ENCODE assay signal across 17 cellular contexts in the genomic region with DNA sequence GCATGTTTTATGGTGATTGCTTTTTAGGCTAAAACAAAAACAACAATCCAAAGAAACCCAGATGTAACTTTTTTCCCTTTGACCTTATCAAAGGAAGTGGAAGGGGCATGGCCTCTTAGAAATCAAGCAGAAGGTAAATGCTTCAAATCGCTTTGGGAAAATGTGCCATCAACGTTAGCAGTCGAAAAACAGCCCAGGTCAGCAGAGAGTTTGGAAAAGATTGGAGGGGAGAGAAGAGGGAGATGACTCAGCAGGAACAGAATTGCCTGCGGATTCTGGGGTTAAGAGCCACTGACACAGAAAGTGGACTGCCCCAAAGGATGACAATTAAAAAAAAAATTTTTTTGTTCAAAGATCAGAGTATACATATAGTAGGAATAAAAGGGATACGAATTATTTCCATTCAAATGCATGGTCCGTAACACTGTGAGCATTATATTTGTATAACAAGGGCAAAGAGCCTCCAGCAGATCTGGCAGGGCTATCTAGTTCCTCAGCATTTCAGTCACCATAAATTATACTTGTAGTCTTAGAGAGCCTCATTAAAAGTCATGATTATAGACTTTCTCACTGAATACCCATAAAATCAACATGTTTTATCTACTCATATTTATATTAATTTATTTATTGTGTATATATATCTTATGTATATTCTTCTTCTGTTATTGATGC.
DNase-seq lines count a peak whose midpoint lies in the region; ATAC-seq and TF ChIP-seq lines count a peak whose summit lies in the region.
"Had no signal": no experiment of that assay in that cellular context is flagged by ENCODE, and none has a peak within 500 bp of the region (broad histone marks: within the 10 kb centered on the region; RNA-seq: fewer than 3 reads in every experiment).

No MANE protein-coding gene starts in this region.

- peak overlapping the region; percentile 25 for H3K27ac Mint-ChIP-seq in chondrocyte (ENCODE audit: unreplicated experiment)
- H3K27ac Mint-ChIP-seq: activated naive CD8-positive, alpha-beta T cell treated with anti-CD3 and anti-CD28 coated beads for 36 hours; activated T-cell treated with anti-CD3 and anti-CD28 coated beads, Interleukin-2, amount 50 U/mL, for 72 hours; CD8-positive, alpha-beta memory T cell; natural killer cell treated with Interleukin-12 subunit alpha and Interleukin-12 subunit beta and Interleukin-15 and Interleukin-18, amount 100 ng/mL, for 72 hours had no signal

- no CpG with 5 or more reads among the region's 6 CpGs for WGBS in mesendoderm (ENCODE audit: extremely low coverage, insufficient coverage, low lambda C conversion rate)
- WGBS in heart right ventricle, 2 donors: 50 to 54% methylated on average over 6 of the region's 6 CpGs

- H3K4me2 ChIP-seq in mesendoderm (ENCODE audit: low read length): no peak overlapping the region

- H3K36me3 ChIP-seq in HUES6 (ENCODE audit: control insufficient read depth, insufficient read depth, low read length) (no peaks in the 10 kb centered on the region), mesendoderm (ENCODE audit: control insufficient read depth, insufficient read depth, low read length) (no peaks in the 10 kb centered on the region), heart right ventricle (no peaks in the 10 kb centered on the region)

- no peak overlapping the region for H4K8ac ChIP-seq in mesendoderm (ENCODE audit: low read depth, low read length)

- no peak for TF ChIP-seq CTCF in chondrocyte (IDR thresholded peaks at IDR 0.05)
- no peak for TF ChIP-seq CTCF in heart right ventricle (IDR thresholded peaks at IDR 0.05)

- no peak overlapping the region for H2BK5ac ChIP-seq in mesendoderm (ENCODE audit: low read length)

- H2BK15ac ChIP-seq in mesendoderm (replicated peaks; ENCODE audit: low read depth): no peak overlapping the region

- H3K27ac ChIP-seq in HUES6 (ENCODE audit: low read depth, low read length) (peak overlapping the region; percentile 78), mesendoderm (ENCODE audit: low read depth, low read length) (no peak overlapping the region), heart right ventricle (no peak overlapping the region)

- DNase-seq in Daoy (ENCODE audit: low read depth) (peak; percentile 30), chondrocyte (ENCODE audit: low spot score) (no peak), mesendoderm (peak; percentile 64), HPDE6-E6E7 (ENCODE audit: extremely low spot score) (no peak), NCI-H2196 (lab: John Stamatoyannopoulos, UW; ENCODE audit: unreplicated experiment) (no peak), left lobe of liver (ENCODE audit: low spot score) (no peak), heart right ventricle (no peak)
- DNase-seq: activated CD4-positive, alpha-beta T cell treated with anti-CD3 and anti-CD28 coated beads, Interleukin-2, amount 50 U/mL, for 48 hours; activated naive CD8-positive, alpha-beta T cell treated with anti-CD3 and anti-CD28 coated beads for 36 hours; activated T-cell treated with anti-CD3 and anti-CD28 coated beads, Interleukin-2, amount 50 U/mL, for 72 hours; caudate nucleus; CD8-positive, alpha-beta memory T cell; NCI-H2029 treated with DMSO at 0.1 percent for 48 hours; NCI-H774; SW 1271 had no signal

- no peak overlapping the region for H2AK5ac ChIP-seq in mesendoderm (ENCODE audit: low read length)

- no peak overlapping the region for H3K23ac ChIP-seq in mesendoderm (ENCODE audit: low read length)

- H3K27me3 ChIP-seq in HUES6 (ENCODE audit: control insufficient read depth, insufficient read depth, low read length) (no peaks in the 10 kb centered on the region), mesendoderm (ENCODE audit: insufficient read depth, low read length, poor library complexity) (no peaks in the 10 kb centered on the region), heart right ventricle (no peaks in the 10 kb centered on the region)

- H2BK120ac ChIP-seq in mesendoderm (ENCODE audit: low read depth, low read length): peak overlapping the region; percentile 38

- intact Hi-C loops in heart right ventricle (cut with DNase I): no loop called here

- H3K4me3 ChIP-seq in HUES6 (ENCODE audit: low read depth, low read length) (no peak overlapping the region), mesendoderm (ENCODE audit: low read length) (no peak overlapping the region), heart right ventricle (no peak overlapping the region)

- no peak for ATAC-seq in left lobe of liver
- no peak for ATAC-seq in heart right ventricle
- ATAC-seq: activated T-cell treated with anti-CD3 and anti-CD28 coated beads, Interleukin-2, amount 50 U/mL, for 72 hours; natural killer cell treated with Interleukin-12 subunit alpha and Interleukin-12 subunit beta and Interleukin-15 and Interleukin-18, amount 100 ng/mL, for 72 hours had no signal

- no peak overlapping the region for H3K4me3 Mint-ChIP-seq in chondrocyte (ENCODE audit: unreplicated experiment)
- H3K4me3 Mint-ChIP-seq: activated naive CD8-positive, alpha-beta T cell treated with anti-CD3 and anti-CD28 coated beads for 36 hours; activated T-cell treated with anti-CD3 and anti-CD28 coated beads, Interleukin-2, amount 50 U/mL, for 72 hours; CD8-positive, alpha-beta memory T cell; natural killer cell treated with Interleukin-12 subunit alpha and Interleukin-12 subunit beta and Interleukin-15 and Interleukin-18, amount 100 ng/mL, for 72 hours had no signal

- H3K9me3 ChIP-seq in HUES6 (ENCODE audit: control insufficient read depth, insufficient read depth, low read depth, low read length) (no peaks in the 10 kb centered on the region), heart right ventricle (no peaks in the 10 kb centered on the region)

- H3K4ac ChIP-seq in mesendoderm (ENCODE audit: low read depth, low read length): no peak overlapping the region

- no peak overlapping the region for H3K56ac ChIP-seq in mesendoderm (ENCODE audit: low read length)

- no peaks in the 10 kb centered on the region for H3K36me3 Mint-ChIP-seq in chondrocyte (ENCODE audit: low read depth)
- H3K36me3 Mint-ChIP-seq: activated naive CD8-positive, alpha-beta T cell treated with anti-CD3 and anti-CD28 coated beads for 36 hours; CD8-positive, alpha-beta memory T cell; natural killer cell treated with Interleukin-12 subunit alpha and Interleukin-12 subunit beta and Interleukin-15 and Interleukin-18, amount 100 ng/mL, for 72 hours had no signal

- H3K9ac ChIP-seq in HUES6 (ENCODE audit: low read length) (peak overlapping the region; percentile 7), mesendoderm (ENCODE audit: low read length) (no peak overlapping the region)

- H4K5ac ChIP-seq in mesendoderm (ENCODE audit: low read length): no peak overlapping the region

- H3K79me1 ChIP-seq in mesendoderm (ENCODE audit: low read length): no peaks in the 10 kb centered on the region

- peaks cover 27% of the 10 kb centered on the region for H3K4me1 Mint-ChIP-seq in chondrocyte (ENCODE audit: low read depth)
- H3K4me1 Mint-ChIP-seq: activated naive CD8-positive, alpha-beta T cell treated with anti-CD3 and anti-CD28 coated beads for 36 hours; CD8-positive, alpha-beta memory T cell had no signal

- H3K4me1 ChIP-seq in HUES6 (ENCODE audit: control insufficient read depth, insufficient read depth, low read length): peaks cover 27% of the 10 kb centered on the region
- H3K4me1 ChIP-seq in mesendoderm (ENCODE audit: control insufficient read depth, low read depth, low read length): no peaks in the 10 kb centered on the region
- H3K4me1 ChIP-seq in heart right ventricle: no peaks in the 10 kb centered on the region

- H3K18ac ChIP-seq in mesendoderm (ENCODE audit: low read length): no peak overlapping the region

- no peaks in the 10 kb centered on the region for H3K27me3 Mint-ChIP-seq in chondrocyte (ENCODE audit: low read depth)
- H3K27me3 Mint-ChIP-seq: activated naive CD8-positive, alpha-beta T cell treated with anti-CD3 and anti-CD28 coated beads for 36 hours; CD8-positive, alpha-beta memory T cell; natural killer cell treated with Interleukin-12 subunit alpha and Interleukin-12 subunit beta and Interleukin-15 and Interleukin-18, amount 100 ng/mL, for 72 hours had no signal

- H3K79me2 ChIP-seq in mesendoderm (ENCODE audit: control insufficient read depth, insufficient read depth, low read length): no peaks in the 10 kb centered on the region

- no peaks in the 10 kb centered on the region for H3K9me3 Mint-ChIP-seq in chondrocyte (ENCODE audit: low read depth)
- H3K9me3 Mint-ChIP-seq: activated naive CD8-positive, alpha-beta T cell treated with anti-CD3 and anti-CD28 coated beads for 36 hours; activated T-cell treated with anti-CD3 and anti-CD28 coated beads, Interleukin-2, amount 50 U/mL, for 72 hours; natural killer cell treated with Interleukin-12 subunit alpha and Interleukin-12 subunit beta and Interleukin-15 and Interleukin-18, amount 100 ng/mL, for 72 hours had no signal

Comparison
In these comparisons a context has a peak if more than half of its experiments do, and no peak if none do; other contexts are left out.
1. DNase-seq: peak in Daoy (single experiment) and mesendoderm (single experiment); none in chondrocyte (single experiment), HPDE6-E6E7 (single experiment), NCI-H2196 (single experiment), left lobe of liver (single experiment) and heart right ventricle (0 of 2).